In genomic region chr2:61764035-61764800, GRCh38 we compare ENCODE assay signal across 8 cellular contexts.
DNase-seq lines count a peak whose midpoint lies in the region; ATAC-seq and TF ChIP-seq lines count a peak whose summit lies in the region.

No MANE protein-coding gene starts in this region.

- intact Hi-C loops in activated T-helper 2 cell treated with anti-CD3 and anti-CD28 coated beads, Interferon-gamma antibody, Interleukin-2, Interleukin-4, amounts not matched to agents 10 μg/mL and 5 μg/mL and 100 μg/mL, durations not matched to agents 14 hours and 24 hours and 36 hours (cut with micrococcal nuclease), result loop anchor here (1.0 to 10.0 kb wide), 8 partner anchors 70 to 587 kb away; partner anchors contain the start of genes B3GNT2, CCT4, COMMD1 and FAM161A

- no peaks in the 10 kb centered on the region for H3K27me3 Mint-ChIP-seq in activated T-helper 2 cell treated with anti-CD3 and anti-CD28 coated beads, Interferon-gamma antibody, Interleukin-2, Interleukin-4, amounts not matched to agents 10 μg/mL and 5 μg/mL and 100 μg/mL, durations not matched to agents 14 hours and 24 hours and 36 hours (ENCODE audit: low read depth)
- peaks cover 0 to 1% (median 0%) of the 10 kb centered on the region in 5 donors for H3K27me3 Mint-ChIP-seq in naive thymus-derived CD8-positive, alpha-beta T cell
- H3K27me3 Mint-ChIP-seq in stimulated activated naive B cell treated with anti-CD40 and anti-IgM and Interleukin-4, amounts not matched to agents 10 μg/mL and 1 μg/mL and 100 μg/mL, for 72 hours, result no peaks in the 10 kb centered on the region

- H3K36me3 Mint-ChIP-seq in activated T-helper 2 cell treated with anti-CD3 and anti-CD28 coated beads, Interferon-gamma antibody, Interleukin-2, Interleukin-4, amounts not matched to agents 10 μg/mL and 5 μg/mL and 100 μg/mL, durations not matched to agents 14 hours and 24 hours and 36 hours (ENCODE audit: low read depth), result peaks cover 5% of the 10 kb centered on the region
- peaks cover 0 to 5% (median 0%) of the 10 kb centered on the region in 3 donors for H3K36me3 Mint-ChIP-seq in naive thymus-derived CD8-positive, alpha-beta T cell
- peaks cover 3 to 11% of the 10 kb centered on the region in 2 donors for H3K36me3 Mint-ChIP-seq in stimulated activated naive B cell treated with anti-CD40 and anti-IgM and Interleukin-4, amounts not matched to agents 10 μg/mL and 1 μg/mL and 100 μg/mL, for 72 hours

- peaks cover 15% of the 10 kb centered on the region for H3K4me1 Mint-ChIP-seq in activated T-helper 2 cell treated with anti-CD3 and anti-CD28 coated beads, Interferon-gamma antibody, Interleukin-2, Interleukin-4, amounts not matched to agents 10 μg/mL and 5 μg/mL and 100 μg/mL, durations not matched to agents 14 hours and 24 hours and 36 hours (ENCODE audit: low read depth)
- H3K4me1 Mint-ChIP-seq in naive thymus-derived CD8-positive, alpha-beta T cell, result peaks cover 0 to 23% (median 7%) of the 10 kb centered on the region in 4 donors
- peaks cover 0 to 10% of the 10 kb centered on the region in 2 donors for H3K4me1 Mint-ChIP-seq in stimulated activated naive B cell treated with anti-CD40 and anti-IgM and Interleukin-4, amounts not matched to agents 10 μg/mL and 1 μg/mL and 100 μg/mL, for 72 hours

- H3K4me3 Mint-ChIP-seq in activated T-helper 2 cell treated with anti-CD3 and anti-CD28 coated beads, Interferon-gamma antibody, Interleukin-2, Interleukin-4, amounts not matched to agents 10 μg/mL and 5 μg/mL and 100 μg/mL, durations not matched to agents 14 hours and 24 hours and 36 hours (ENCODE audit: low read depth), result peak overlapping the region; percentile 89
- peak overlapping the region; percentile 80 to 99 (median 96) for H3K4me3 Mint-ChIP-seq in naive thymus-derived CD8-positive, alpha-beta T cell
- peak overlapping the region; percentile 93 to 98 for H3K4me3 Mint-ChIP-seq in stimulated activated naive B cell treated with anti-CD40 and anti-IgM and Interleukin-4, amounts not matched to agents 10 μg/mL and 1 μg/mL and 100 μg/mL, for 72 hours

- DNase-seq in EL (peak; percentile 98), H4 (ENCODE audit: low spot score) (peak; percentile 98), LNCaP clone FGC (ENCODE audit: low read depth) (peak; percentile 82), RPMI8226 (peak; percentile 89), fibroblast of mammary gland (ENCODE audit: low read depth) (peak; percentile 98)
- peak; percentile 96 for DNase-seq in activated T-helper 2 cell treated with anti-CD3 and anti-CD28 coated beads, Interferon-gamma antibody, Interleukin-2, Interleukin-4, amounts not matched to agents 10 μg/mL and 5 μg/mL and 100 μg/mL, durations not matched to agents 14 hours and 24 hours and 36 hours (ENCODE audit: low spot score)
- peak; percentile 89 to 99 (median 97) for DNase-seq in naive thymus-derived CD8-positive, alpha-beta T cell
- DNase-seq in stimulated activated naive B cell treated with anti-CD40 and anti-IgM and Interleukin-4, amounts not matched to agents 10 μg/mL and 1 μg/mL and 100 μg/mL, for 72 hours, result peak; percentile 99

- TF ChIP-seq CTCF in LNCaP clone FGC (IDR thresholded peaks at IDR 0.05; ENCODE audit: control insufficient read depth, extremely low read depth, insufficient read depth) (no peak), fibroblast of mammary gland (conservative IDR thresholded peaks at IDR 0.05; ENCODE audit: control insufficient read depth, insufficient read depth, low read depth, low read length) (no peak)

- H3K4me3 ChIP-seq in LNCaP clone FGC (ENCODE audit: low read depth, low read length), result peak overlapping the region; percentile 65
- peak overlapping the region; percentile 88 for H3K4me3 ChIP-seq in fibroblast of mammary gland (ENCODE audit: control insufficient read depth, low read depth, low read length)

- POLR2A ChIA-PET in naive thymus-derived CD8-positive, alpha-beta T cell (lab: Charles Lee), result interaction anchor here (0.6 to 1.7 kb wide), 10 partner anchors 8 to 1824 kb away, joined by 3 to 18 read pairs (median 4); partner anchors contain the start of genes FAM161A, MDH1, WDPCP and XPO1

- peak overlapping the region; percentile 94 for H3K27ac Mint-ChIP-seq in activated T-helper 2 cell treated with anti-CD3 and anti-CD28 coated beads, Interferon-gamma antibody, Interleukin-2, Interleukin-4, amounts not matched to agents 10 μg/mL and 5 μg/mL and 100 μg/mL, durations not matched to agents 14 hours and 24 hours and 36 hours
- H3K27ac Mint-ChIP-seq in naive thymus-derived CD8-positive, alpha-beta T cell, result peak overlapping the region; percentile 96 to 99 (median 99)
- peak overlapping the region; percentile 99 for H3K27ac Mint-ChIP-seq in stimulated activated naive B cell treated with anti-CD40 and anti-IgM and Interleukin-4, amounts not matched to agents 10 μg/mL and 1 μg/mL and 100 μg/mL, for 72 hours

- peaks cover 5% of the 10 kb centered on the region for H3K9me3 Mint-ChIP-seq in activated T-helper 2 cell treated with anti-CD3 and anti-CD28 coated beads, Interferon-gamma antibody, Interleukin-2, Interleukin-4, amounts not matched to agents 10 μg/mL and 5 μg/mL and 100 μg/mL, durations not matched to agents 14 hours and 24 hours and 36 hours
- H3K9me3 Mint-ChIP-seq in naive thymus-derived CD8-positive, alpha-beta T cell, result peaks cover 0 to 6% (median 2%) of the 10 kb centered on the region in 9 donors
- H3K9me3 Mint-ChIP-seq in stimulated activated naive B cell treated with anti-CD40 and anti-IgM and Interleukin-4, amounts not matched to agents 10 μg/mL and 1 μg/mL and 100 μg/mL, for 72 hours, result peaks cover 0 to 9% of the 10 kb centered on the region in 2 donors

- peak; percentile 96 for ATAC-seq in naive thymus-derived CD8-positive, alpha-beta T cell
- ATAC-seq in stimulated activated naive B cell treated with anti-CD40 and anti-IgM and Interleukin-4, amounts not matched to agents 10 μg/mL and 1 μg/mL and 100 μg/mL, for 72 hours (replicated peaks), result peak; percentile 97 to 98

Comparison
In these comparisons a context has a peak if more than half of its experiments do, and no peak if none do; other contexts are left out.
1. Peak in every context shown above with its lines: DNase-seq, ATAC-seq and H3K4me3 ChIP-seq.